28 cellular contexts compared by ENCODE assay signal in genomic region chr2:134413430-134413829, GRCh38.
A peak's percentile ranks its signal among the peaks of the same experiment; 100 is the strongest.
DNase-seq lines count a peak whose midpoint lies in the region; ATAC-seq and TF ChIP-seq lines count a peak whose summit lies in the region.
"Had no signal": no experiment of that assay in that cellular context is flagged by ENCODE, and none has a peak within 500 bp of the region (broad histone marks: within the 10 kb centered on the region; RNA-seq: fewer than 3 reads in every experiment).

No MANE protein-coding gene starts in this region.

- H3K23ac ChIP-seq in mesenchymal stem cell (ENCODE audit: low read length in 2 of 2) = no peak overlapping the region

- H2BK5ac ChIP-seq in mesenchymal stem cell (ENCODE audit: low read depth, low read length, poor library complexity, severe bottlenecking) = no peak overlapping the region

- H3K4me3 ChIP-seq in BLaER1 treated with 17β-estradiol and CSF1 and Interleukin-3, amounts not matched to agents 10 nM and 100 nM = no peak overlapping the region
- H3K4me3 ChIP-seq in body of pancreas (no peak overlapping the region), mesenchymal stem cell (ENCODE audit: insufficient read depth in 1 of 2, low read depth in 1 of 2, low read length in 2 of 2) (no peak overlapping the region)
- H3K4me3 ChIP-seq: colonic mucosa, gastroesophageal sphincter, hepatocyte, prostate gland, SJSA1, thyroid gland had no signal

- no peak overlapping the region for H2AK5ac ChIP-seq in mesenchymal stem cell (ENCODE audit: low read length, severe bottlenecking)

- no peaks in the 10 kb centered on the region for H3K27me3 ChIP-seq in BLaER1 treated with 17β-estradiol and CSF1 and Interleukin-3, amounts not matched to agents 10 nM and 100 nM
- no peaks in the 10 kb centered on the region for H3K27me3 ChIP-seq in body of pancreas
- no peaks in the 10 kb centered on the region for H3K27me3 ChIP-seq in mesenchymal stem cell (ENCODE audit: control insufficient read depth in 1 of 2, insufficient read depth in 1 of 2, low read length in 2 of 2)
- H3K27me3 ChIP-seq: colonic mucosa, gastroesophageal sphincter, hepatocyte, SJSA1, thyroid gland had no signal

- H3K36me3 ChIP-seq in BLaER1 treated with 17β-estradiol and CSF1 and Interleukin-3, amounts not matched to agents 10 nM and 100 nM = peaks cover 38 to 64% (median 55%) of the 10 kb centered on the region in 11 experiments
- no peaks in the 10 kb centered on the region for H3K36me3 ChIP-seq in body of pancreas (replicated peaks in 1 of 2; ENCODE audit: insufficient read depth in 1 of 2, low read depth in 2 of 2)
- H3K36me3 ChIP-seq in mesenchymal stem cell (ENCODE audit: control insufficient read depth in 1 of 2, insufficient read depth in 2 of 2, low read depth in 1 of 2, low read length in 2 of 2) = no peaks in the 10 kb centered on the region
- H3K36me3 ChIP-seq: colonic mucosa, prostate gland, SJSA1, thyroid gland had no signal

- TF ChIP-seq CTCF in body of pancreas (IDR thresholded peaks at IDR 0.05) (no peak), type B pancreatic cell (conservative IDR thresholded peaks at IDR 0.05) (no peak)

- peak; percentile 50 for DNase-seq in LoVo (ENCODE audit: low spot score)
- no peak for DNase-seq in body of pancreas
- DNase-seq in mesenchymal stem cell = peak; percentile 45
- DNase-seq in AG20443 (ENCODE audit: low spot score) = no peak
- no peak for DNase-seq in type B pancreatic cell (ENCODE audit: extremely low spot score, unreplicated experiment)
- DNase-seq in COR-L47 (lab: John Stamatoyannopoulos, UW) = no peak
- DNase-seq: activated CD4-positive, alpha-beta T cell treated with anti-CD3 and anti-CD28 coated beads, Interleukin-2, amount 50 U/mL, for 48 hours; activated naive CD4-positive, alpha-beta T cell treated with anti-CD3 and anti-CD28 coated beads for 36 hours; amniotic stem cell; CD8-positive, alpha-beta memory T cell; colonic mucosa; naive B cell; NCI-H1436; NCI-H2081 treated with DMSO at 0.1 percent for 48 hours; NCI-H345; NCI-H774; RPMI8226; stimulated activated naive CD8-positive, alpha-beta T cell treated with anti-CD3 and anti-CD28 coated beads, Interleukin-15, Interleukin-2, amounts not matched to agents 100 U/mL and 50 U/mL, for 24 hours; T-helper 1 cell; thyroid gland had no signal

- H3K9ac ChIP-seq in BLaER1 treated with 17β-estradiol and CSF1 and Interleukin-3, amounts not matched to agents 10 nM and 100 nM = peak overlapping the region in 4 of 11 experiments; percentile 2 to 77 (median 72); a peak in 3 of 22 replicates
- no peak overlapping the region for H3K9ac ChIP-seq in mesenchymal stem cell (ENCODE audit: low read length)

- no peak overlapping the region for H2BK120ac ChIP-seq in mesenchymal stem cell (ENCODE audit: low read depth, low read length)

- H2BK12ac ChIP-seq in mesenchymal stem cell (ENCODE audit: low read length in 2 of 2) = no peak overlapping the region

- H3K14ac ChIP-seq in mesenchymal stem cell (ENCODE audit: low read length in 2 of 2) = no peak overlapping the region

- 43 to 47% methylated on average over 1 of the region's 1 CpG for WGBS in body of pancreas, 2 donors
- WGBS in mesenchymal stem cell = 2% methylated on average over 1 of the region's 1 CpG

- no peak overlapping the region for H3K4ac ChIP-seq in mesenchymal stem cell (ENCODE audit: low read depth in 1 of 2, low read length in 2 of 2)

- H3K4me1 Mint-ChIP-seq in type B pancreatic cell (ENCODE audit: unreplicated experiment) = peaks cover 17% of the 10 kb centered on the region

- TF ChIP-seq POLR2A in body of pancreas (IDR thresholded peaks at IDR 0.05) = no peak

- ATAC-seq in body of pancreas = no peak
- no peak for ATAC-seq in GM21717 (IDR thresholded peaks at IDR 0.05; ENCODE audit: unreplicated experiment)
- ATAC-seq: gastroesophageal sphincter; left lobe of liver; stimulated activated naive CD8-positive, alpha-beta T cell treated with anti-CD3 and anti-CD28 coated beads, Interleukin-15, Interleukin-2, amounts not matched to agents 100 U/mL and 50 U/mL, for 24 hours had no signal

- H4K91ac ChIP-seq in mesenchymal stem cell (ENCODE audit: low read length) = no peak overlapping the region

- H2AFZ ChIP-seq in mesenchymal stem cell (ENCODE audit: low read depth, low read length) = no peak overlapping the region
- H2AFZ ChIP-seq: hepatocyte had no signal

- no peaks in the 10 kb centered on the region for H3K9me3 ChIP-seq in BLaER1 treated with 17β-estradiol and CSF1 and Interleukin-3, amounts not matched to agents 10 nM and 100 nM (replicated peaks in 1 of 11)
- H3K9me3 ChIP-seq in body of pancreas (no peaks in the 10 kb centered on the region), mesenchymal stem cell (ENCODE audit: control insufficient read depth, low read length) (no peaks in the 10 kb centered on the region)
- H3K9me3 ChIP-seq: colonic mucosa, gastroesophageal sphincter, prostate gland, SJSA1, thyroid gland had no signal

- H2BK15ac ChIP-seq in mesenchymal stem cell (ENCODE audit: low read depth, poor library complexity, severe bottlenecking) = no peak overlapping the region

- intact Hi-C loops in body of pancreas (cut with DNase I) = loop anchor here (10.0 kb wide), 1 partner anchor 299 kb away; no protein-coding TSS in a partner anchor

- H3K79me1 ChIP-seq in mesenchymal stem cell (replicated peaks; ENCODE audit: low read length, poor library complexity, severe bottlenecking) = peaks cover 1% of the 10 kb centered on the region

- no peak overlapping the region for H4K8ac ChIP-seq in mesenchymal stem cell (ENCODE audit: low read length)

- H3K27ac Mint-ChIP-seq in type B pancreatic cell = no peak overlapping the region
- H3K27ac Mint-ChIP-seq: activated naive CD4-positive, alpha-beta T cell treated with anti-CD3 and anti-CD28 coated beads for 36 hours had no signal

- peaks cover 40 to 68% (median 58%) of the 10 kb centered on the region in 10 experiments for H3K4me1 ChIP-seq in BLaER1 treated with 17β-estradiol and CSF1 and Interleukin-3, amounts not matched to agents 10 nM and 100 nM
- H3K4me1 ChIP-seq in body of pancreas (peaks cover 20% of the 10 kb centered on the region), mesenchymal stem cell (ENCODE audit: control insufficient read depth, insufficient read depth, low read depth, low read length) (peaks cover 5% of the 10 kb centered on the region)
- H3K4me1 ChIP-seq: prostate gland had no signal

- peak overlapping the region in 4 of 11 experiments; percentile 80 to 86 (median 84); a peak in 6 of 22 replicates for H3K27ac ChIP-seq in BLaER1 treated with 17β-estradiol and CSF1 and Interleukin-3, amounts not matched to agents 10 nM and 100 nM
- H3K27ac ChIP-seq in body of pancreas (peak overlapping the region in 3 of 4 donors; percentile 28 to 68 (median 54)), mesenchymal stem cell (ENCODE audit: low read length, poor library complexity, severe bottlenecking) (no peak overlapping the region)
- H3K27ac ChIP-seq: colonic mucosa, gastroesophageal sphincter, hepatocyte, prostate gland, SJSA1 had no signal

- no peaks in the 10 kb centered on the region for H3K36me3 Mint-ChIP-seq in type B pancreatic cell

- H3K4me3 Mint-ChIP-seq in type B pancreatic cell = no peak overlapping the region
- H3K4me3 Mint-ChIP-seq: activated naive CD4-positive, alpha-beta T cell treated with anti-CD3 and anti-CD28 coated beads for 36 hours; CD8-positive, alpha-beta memory T cell; IgD-negative memory B cell; naive B cell had no signal

- no peaks in the 10 kb centered on the region for H3K9me3 Mint-ChIP-seq in type B pancreatic cell
- H3K9me3 Mint-ChIP-seq: activated naive CD4-positive, alpha-beta T cell treated with anti-CD3 and anti-CD28 coated beads for 36 hours; CD8-positive, alpha-beta memory T cell; IgD-negative memory B cell; naive B cell had no signal

- H3K27me3 Mint-ChIP-seq in type B pancreatic cell = no peaks in the 10 kb centered on the region
- H3K27me3 Mint-ChIP-seq: CD8-positive, alpha-beta memory T cell; naive B cell had no signal

- no peak overlapping the region for H3K18ac ChIP-seq in mesenchymal stem cell (ENCODE audit: low read depth in 1 of 2, low read length in 2 of 2)

- H4K20me1 ChIP-seq in BLaER1 treated with 17β-estradiol and CSF1 and Interleukin-3, amounts not matched to agents 10 nM and 100 nM = peaks cover 0 to 59% (median 0%) of the 10 kb centered on the region in 11 experiments; a peak in 5 of 22 replicates

- peak overlapping the region in 7 of 11 experiments; percentile 85 to 95 (median 92); a peak in 13 of 22 replicates for H3K4me2 ChIP-seq in BLaER1 treated with 17β-estradiol and CSF1 and Interleukin-3, amounts not matched to agents 10 nM and 100 nM
- no peak overlapping the region for H3K4me2 ChIP-seq in mesenchymal stem cell (ENCODE audit: low read length, poor library complexity, severe bottlenecking)
- H3K4me2 ChIP-seq: hepatocyte had no signal

Comparison
In these comparisons a context has a peak if more than half of its experiments do, and no peak if none do; other contexts are left out.
1. DNase-seq: peak in LoVo (single experiment) and mesenchymal stem cell (single experiment); none in body of pancreas (0 of 4), AG20443 (single experiment), type B pancreatic cell (single experiment) and COR-L47 (single experiment).